ENCODE assay signal across 17 cellular contexts in the genomic region with DNA sequence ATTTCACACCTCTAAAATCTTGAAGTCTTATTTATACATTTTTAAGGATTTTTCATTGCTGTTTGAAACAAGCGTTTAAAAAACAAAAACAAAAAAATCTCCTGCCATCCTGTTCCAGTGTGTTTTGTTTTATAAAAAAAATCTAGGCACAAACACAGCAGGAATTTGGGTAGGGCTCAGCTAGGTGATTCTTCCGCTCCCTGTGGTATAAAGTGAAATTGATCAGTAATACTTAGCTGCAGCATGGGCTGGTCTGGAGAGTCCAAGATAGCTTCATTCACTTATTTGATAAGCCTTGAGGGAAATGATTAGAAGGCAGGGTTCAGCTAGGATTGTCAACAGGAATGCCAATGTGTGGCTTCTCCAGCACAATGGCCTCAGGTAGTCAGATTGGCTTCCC. TPM values are rescaled to one million over a fixed set of nuclear protein-coding genes. Genes with fewer than 3 reads are reported as not detected.
DNase-seq lines count a peak whose midpoint lies in the region; ATAC-seq and TF ChIP-seq lines count a peak whose summit lies in the region.
"Had no signal": no experiment of that assay in that cellular context is flagged by ENCODE, and none has a peak within 500 bp of the region (broad histone marks: within the 10 kb centered on the region; RNA-seq: fewer than 3 reads in every experiment).

No MANE protein-coding gene starts in this region.

- no peak overlapping the region for H4K8ac ChIP-seq in IMR-90 (ENCODE audit: low read depth in 2 of 2, low read length in 2 of 2)

- no peak overlapping the region for H3K4ac ChIP-seq in IMR-90 (ENCODE audit: low read depth, low read length)

- no peak for TF ChIP-seq CTCF in IMR-90 (conservative IDR thresholded peaks at IDR 0.05; ENCODE audit: low read depth, low read length)
- no peak for TF ChIP-seq CTCF in MM.1S (IDR thresholded peaks at IDR 0.05; ENCODE audit: low read length)

- H3K36me3 ChIP-seq in BLaER1, result no peaks in the 10 kb centered on the region
- H3K36me3 ChIP-seq in BLaER1 treated with 17β-estradiol and CSF1 and Interleukin-3, amounts not matched to agents 10 nM and 100 nM, result no peaks in the 10 kb centered on the region
- no peaks in the 10 kb centered on the region for H3K36me3 ChIP-seq in IMR-90 (ENCODE audit: control insufficient read depth, insufficient read depth, low read length)
- H3K36me3 ChIP-seq in MM.1S (replicated peaks; ENCODE audit: insufficient read depth, low read length), result no peaks in the 10 kb centered on the region
- H3K36me3 ChIP-seq: BE2C, HAP-1 had no signal

- peaks cover 25% of the 10 kb centered on the region for H3K9me1 ChIP-seq in IMR-90 (ENCODE audit: insufficient read depth, low read length)

- peaks cover 10% of the 10 kb centered on the region for H3K9me3 ChIP-seq in BLaER1
- peaks cover 0 to 16% (median 10%) of the 10 kb centered on the region in 11 experiments; a peak in 10 of 22 replicates for H3K9me3 ChIP-seq in BLaER1 treated with 17β-estradiol and CSF1 and Interleukin-3, amounts not matched to agents 10 nM and 100 nM (replicated peaks in 1 of 11)
- peaks cover 3% of the 10 kb centered on the region; the same call in 1 of the 2 replicates for H3K9me3 ChIP-seq in IMR-90 (ENCODE audit: control insufficient read depth, insufficient read depth, low read length)
- no peaks in the 10 kb centered on the region for H3K9me3 ChIP-seq in MM.1S (replicated peaks; ENCODE audit: insufficient read depth, low read length)
- H3K9me3 ChIP-seq: BE2C, HAP-1 had no signal

- no peaks in the 10 kb centered on the region for H4K20me1 ChIP-seq in BLaER1
- no peaks in the 10 kb centered on the region for H4K20me1 ChIP-seq in BLaER1 treated with 17β-estradiol and CSF1 and Interleukin-3, amounts not matched to agents 10 nM and 100 nM
- peaks cover 3% of the 10 kb centered on the region; the same call in 1 of the 2 replicates for H4K20me1 ChIP-seq in IMR-90 (ENCODE audit: insufficient read depth, low read length)
- H4K20me1 ChIP-seq in MM.1S (ENCODE audit: insufficient read depth, low read length), result no peaks in the 10 kb centered on the region

- H3K27ac ChIP-seq in BLaER1 (peak overlapping the region; percentile 89), IMR-90 (ENCODE audit: insufficient read depth, low read length) (no peak overlapping the region), MM.1S (ENCODE audit: low read length) (peak overlapping the region; percentile 68; the same call in 1 of the 2 replicates)
- peak overlapping the region; percentile 74 to 98 (median 96) for H3K27ac ChIP-seq in BLaER1 treated with 17β-estradiol and CSF1 and Interleukin-3, amounts not matched to agents 10 nM and 100 nM

- no peaks in the 10 kb centered on the region for H3K79me2 ChIP-seq in MM.1S (ENCODE audit: low read length)

- H2AFZ ChIP-seq in IMR-90 (replicated peaks; ENCODE audit: low read length, poor library complexity) (no peak overlapping the region), MM.1S (ENCODE audit: low read length) (no peak overlapping the region)

- H3F3A ChIP-seq in MM.1S (ENCODE audit: insufficient read depth, low read length), result peaks cover 30% of the 10 kb centered on the region

- no peak overlapping the region for H2BK15ac ChIP-seq in IMR-90 (ENCODE audit: low read depth, low read length)

- no peak overlapping the region for H2BK5ac ChIP-seq in IMR-90 (ENCODE audit: low read depth, low read length, poor library complexity, severe bottlenecking)

- POLR2A ChIA-PET in IMR-90 (lab: Charles Lee; ENCODE audit: unreplicated experiment), result interaction anchor here (0.5 kb wide), 1 partner anchor 987 kb away, joined by 3 read pairs; no protein-coding TSS in a partner anchor

- H3K4me1 ChIP-seq in BLaER1 (peaks cover 84% of the 10 kb centered on the region), IMR-90 (ENCODE audit: control insufficient read depth, insufficient read depth, low read length) (peaks cover 31% of the 10 kb centered on the region), MM.1S (ENCODE audit: low read length) (peaks cover 45% of the 10 kb centered on the region)
- H3K4me1 ChIP-seq in BLaER1 treated with 17β-estradiol and CSF1 and Interleukin-3, amounts not matched to agents 10 nM and 100 nM, result peaks cover 71 to 99% (median 85%) of the 10 kb centered on the region in 10 experiments

- CTCF ChIA-PET in IMR-90 (lab: Yijun Ruan, JAX), result interaction anchor here (0.7 kb wide), 1 partner anchor 94 kb away, joined by 3 read pairs; no protein-coding TSS in a partner anchor

- in situ Hi-C loops in IMR-90 (cut with MboI; ENCODE audit: low sequenced_read_pairs), result no loop called here

- no peak overlapping the region for H2BK20ac ChIP-seq in IMR-90 (ENCODE audit: low read depth, low read length)

- no CpG with 5 or more reads among the region's 2 CpGs for WGBS in IMR-90 (ENCODE audit: extremely low coverage in 2 of 2, insufficient read length in 1 of 2), 2 experiments

- no peak overlapping the region for H2AK9ac ChIP-seq in IMR-90 (replicated peaks; ENCODE audit: low read depth, low read length, poor library complexity)

- H3K18ac ChIP-seq in IMR-90 (ENCODE audit: low read depth, low read length), result no peak overlapping the region

- no peak for TF ChIP-seq RAD21 in IMR-90 (IDR thresholded peaks at IDR 0.05; ENCODE audit: low read length)

- no peak for TF ChIP-seq POLR2A in IMR-90 (IDR thresholded peaks at IDR 0.05; ENCODE audit: low read depth, low read length)

- no peak overlapping the region for H3K56ac ChIP-seq in IMR-90 (ENCODE audit: extremely low read depth, insufficient read depth, low read length)

- peaks cover 0 to 4% of the 10 kb centered on the region in 2 experiments; a peak in 1 of 4 replicates for H3K79me1 ChIP-seq in IMR-90 (ENCODE audit: low read depth in 1 of 2, low read length in 2 of 2)

- no peak overlapping the region for H2BK120ac ChIP-seq in IMR-90 (ENCODE audit: low read depth, low read length)

- intact Hi-C loops in IMR-90 (cut with micrococcal nuclease), result loop anchor here (2.0 kb wide), 1 partner anchor 31 kb away; no protein-coding TSS in a partner anchor

- peak overlapping the region; percentile 35 for H2AK5ac ChIP-seq in IMR-90 (ENCODE audit: low read depth, low read length)

- dilution Hi-C loops in IMR-90 (cut with HindIII; ENCODE audit: low sequenced_read_pairs, unreplicated experiment), result no loop called here

- no peak overlapping the region for H4K91ac ChIP-seq in IMR-90 (ENCODE audit: insufficient read depth, low read depth, low read length)

- no TSS peak for BruUV-seq in IMR-90 (replicated peaks; lab: Mats Ljungman, UMichigan)

- no peaks in the 10 kb centered on the region for H3K9me2 ChIP-seq in MM.1S (replicated peaks; ENCODE audit: insufficient read depth, low read length)

- no peak overlapping the region for H3K14ac ChIP-seq in IMR-90 (replicated peaks; ENCODE audit: low read depth, low read length)

- H3K4me2 ChIP-seq in BLaER1 (peak overlapping the region; percentile 95), IMR-90 (ENCODE audit: low read depth, low read length) (no peak overlapping the region), MM.1S (ENCODE audit: low read depth, low read length) (peak overlapping the region; percentile 51)
- H3K4me2 ChIP-seq in BLaER1 treated with 17β-estradiol and CSF1 and Interleukin-3, amounts not matched to agents 10 nM and 100 nM, result peak overlapping the region; percentile 80 to 95 (median 90)

- no peak for DNase-seq in IMR-90
- DNase-seq in MM.1S, result no peak
- no peak for DNase-seq in effector CD4-positive, alpha-beta T cell
- no peak for DNase-seq in OCI-M2 (lab: John Stamatoyannopoulos, UW; ENCODE audit: unreplicated experiment)
- no peak for DNase-seq in activated T-cell treated with anti-CD3 and anti-CD28 coated beads for 4 hours
- DNase-seq: ACHN; BE2C; Calu3; CD8-positive, alpha-beta T cell; DMS 273 treated with DMSO at 0.1 percent for 48 hours; DMS53; DND-41; EL had no signal

- no peaks in the 10 kb centered on the region for H3K27me3 ChIP-seq in BLaER1
- H3K27me3 ChIP-seq in BLaER1 treated with 17β-estradiol and CSF1 and Interleukin-3, amounts not matched to agents 10 nM and 100 nM, result no peaks in the 10 kb centered on the region
- H3K27me3 ChIP-seq in IMR-90 (ENCODE audit: control insufficient read depth, insufficient read depth, low read length), result no peaks in the 10 kb centered on the region
- H3K27me3 ChIP-seq in MM.1S (replicated peaks; ENCODE audit: insufficient read depth, low read length), result no peaks in the 10 kb centered on the region
- H3K27me3 ChIP-seq: BE2C had no signal

- H3K4me3 ChIP-seq in BLaER1 (no peak overlapping the region), IMR-90 (ENCODE audit: insufficient read depth, low read depth, low read length) (no peak overlapping the region), MM.1S (ENCODE audit: low read length) (no peak overlapping the region)
- no peak overlapping the region for H3K4me3 ChIP-seq in BLaER1 treated with 17β-estradiol and CSF1 and Interleukin-3, amounts not matched to agents 10 nM and 100 nM
- H3K4me3 ChIP-seq: HAP-1 had no signal

- ATAC-seq in IMR-90 (ENCODE audit: low read depth) (no peak), HG03439 (IDR thresholded peaks at IDR 0.05; ENCODE audit: unreplicated experiment) (no peak)
- ATAC-seq: CD8-positive, alpha-beta T cell had no signal

- peak overlapping the region; percentile 76; the same call in 1 of the 2 replicates for H3K9ac ChIP-seq in BLaER1
- H3K9ac ChIP-seq in BLaER1 treated with 17β-estradiol and CSF1 and Interleukin-3, amounts not matched to agents 10 nM and 100 nM, result peak overlapping the region; percentile 59 to 89 (median 82); a peak in 20 of 22 replicates
- no peak overlapping the region for H3K9ac ChIP-seq in IMR-90 (ENCODE audit: low read depth, low read length)
- no peak overlapping the region for H3K9ac ChIP-seq in MM.1S (ENCODE audit: low read length)

- H3K23ac ChIP-seq in IMR-90 (ENCODE audit: low read depth, low read length), result no peak overlapping the region

- no peak overlapping the region for H4K5ac ChIP-seq in IMR-90 (ENCODE audit: low read depth, low read length)

TF ChIP-seq in IMR-90, 13 proteins besides CTCF, POLR2A, EP300 and RAD21 (continues in another document):
- TF ChIP-seq MAZ (IDR thresholded peaks at IDR 0.05; ENCODE audit: borderline replicate concordance, low read depth, low read length) (no peak), FOS (IDR thresholded peaks at IDR 0.05; ENCODE audit: low read depth, low read length) (no peak), ELK1 (IDR thresholded peaks at IDR 0.05; ENCODE audit: borderline replicate concordance, low read depth, low read length) (no peak)

RNA-seq across cellular contexts. Expression of gene ATF3, which starts 25.7 kb away (rescaled TPM):
- 9.9 and 15.0 TPM in 2 replicates for total RNA-seq in IMR-90 (2012; rRNA removed)
- 12.3 and 17.9 TPM in 2 replicates for polyA plus RNA-seq in IMR-90 (2012; rRNA removed)
- polyA plus RNA-seq in IMR-90 (2012; cell fraction: cytosol; rRNA removed), result 13.7 and 26.0 TPM in 2 replicates
- polyA plus RNA-seq in IMR-90 (2012; cell fraction: nucleus; rRNA removed; ENCODE audit: low replicate concordance), result 98.0 and 356 TPM in 2 replicates

Comparison
In these comparisons a context has a peak if more than half of its experiments do, and no peak if none do; other contexts are left out.
1. H3K9ac ChIP-seq: peak in BLaER1 (single experiment) and BLaER1 treated with 17β-estradiol and CSF1 and Interleukin-3, amounts not matched to agents 10 nM and 100 nM (11 of 11); none in IMR-90 (single experiment) and MM.1S (single experiment).